ENCODE assay signal across 8 cellular contexts in the genomic region with DNA sequence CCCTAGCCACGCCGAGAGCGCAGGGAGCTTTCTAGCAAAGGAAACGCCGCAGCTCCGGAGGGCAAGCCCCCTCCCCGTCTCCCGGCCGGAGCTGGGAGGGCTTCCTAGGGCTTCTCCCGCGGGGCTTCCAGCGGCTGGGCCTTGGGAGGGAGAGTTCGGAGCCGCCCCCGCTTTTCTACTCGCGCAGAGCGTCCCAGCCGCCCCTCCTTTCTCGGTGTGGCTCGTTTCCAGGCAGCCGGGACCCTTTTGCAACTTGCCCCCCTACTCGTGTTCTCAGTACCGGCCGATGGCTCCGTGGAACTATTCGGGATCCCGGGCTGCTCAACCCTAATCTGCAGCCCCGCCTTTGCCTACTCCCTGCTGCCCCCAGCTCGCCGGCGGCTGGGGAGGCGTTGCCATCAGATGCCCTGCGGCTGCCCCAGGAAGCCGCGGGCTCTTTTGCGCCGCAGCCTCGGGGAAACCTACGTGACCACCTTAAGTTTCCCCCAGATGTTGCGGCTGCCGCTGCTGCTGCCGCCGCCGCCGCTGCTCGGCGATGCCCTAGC. TPM values are rescaled to one million over a fixed set of nuclear protein-coding genes. Genes with fewer than 3 reads are reported as not detected.
A peak's percentile ranks its signal among the peaks of the same experiment; 100 is the strongest.
DNase-seq lines count a peak whose midpoint lies in the region; ATAC-seq, FAIRE-seq and TF ChIP-seq lines count a peak whose summit lies in the region.

No MANE protein-coding gene starts in this region.

- H3K27ac Mint-ChIP-seq in activated T-helper 17 cell treated with anti-CD3 and anti-CD28 coated beads, Interleukin-2, amount 50 U/mL, for 72 hours: peak overlapping the region; percentile 100
- no peak overlapping the region for H3K27ac Mint-ChIP-seq in neural progenitor cell

- no peak for DNase-seq in AG09309 (ENCODE audit: low read depth)
- DNase-seq in GM18507 (ENCODE audit: extremely low spot score, insufficient read length, low read depth): no peak
- peak; percentile 33 for DNase-seq in NCI-H446 treated with DMSO at 0.1 percent for 48 hours (lab: John Stamatoyannopoulos, UW)
- peak; percentile 68 for DNase-seq in fibroblast of villous mesenchyme (ENCODE audit: low read depth)
- DNase-seq in neural progenitor cell (ENCODE audit: low spot score): peak; percentile 87
- peak; percentile 86 to 90 for DNase-seq in aorta

- H3K27ac ChIP-seq in neural progenitor cell: no peak overlapping the region
- H3K27ac ChIP-seq in aorta (ENCODE audit: low read depth in 1 of 2, low read length in 2 of 2): peak overlapping the region; percentile 93 to 97

- H3K9me3 ChIP-seq in neural progenitor cell (ENCODE audit: low read depth) (no peaks in the 10 kb centered on the region), aorta (ENCODE audit: control insufficient read depth, low read length) (no peaks in the 10 kb centered on the region)

- peaks cover 16% of the 10 kb centered on the region for H3K4me1 Mint-ChIP-seq in activated T-helper 17 cell treated with anti-CD3 and anti-CD28 coated beads, Interleukin-2, amount 50 U/mL, for 72 hours
- H3K4me1 Mint-ChIP-seq in neural progenitor cell: peaks cover 26% of the 10 kb centered on the region

- TF ChIP-seq CTCF in AG09309 (IDR thresholded peaks at IDR 0.05; ENCODE audit: control insufficient read depth, insufficient read depth, low read depth, low read length, missing control alignments): no peak
- TF ChIP-seq CTCF in fibroblast of villous mesenchyme (IDR thresholded peaks at IDR 0.05; ENCODE audit: insufficient read depth, low read depth, low read length): peak; percentile 0
- no peak for TF ChIP-seq CTCF in neural progenitor cell (IDR thresholded peaks at IDR 0.05)

- intact Hi-C loops in aorta (cut with DNase I): loop anchor here (1.0 to 10.0 kb wide), 4 partner anchors 66 to 841 kb away; no protein-coding TSS in a partner anchor

- H3K9me3 Mint-ChIP-seq in activated T-helper 17 cell treated with anti-CD3 and anti-CD28 coated beads, Interleukin-2, amount 50 U/mL, for 72 hours: no peaks in the 10 kb centered on the region
- peaks cover 3% of the 10 kb centered on the region for H3K9me3 Mint-ChIP-seq in neural progenitor cell

- H3K4me1 ChIP-seq in neural progenitor cell: peaks cover 4% of the 10 kb centered on the region
- H3K4me1 ChIP-seq in aorta (ENCODE audit: control insufficient read depth in 1 of 2, insufficient read depth in 2 of 2, low read length in 2 of 2): no peaks in the 10 kb centered on the region

- peak overlapping the region; percentile 99 for H3K4me3 Mint-ChIP-seq in activated T-helper 17 cell treated with anti-CD3 and anti-CD28 coated beads, Interleukin-2, amount 50 U/mL, for 72 hours
- H3K4me3 Mint-ChIP-seq in neural progenitor cell: peak overlapping the region; percentile 94

- H3K79me2 ChIP-seq in neural progenitor cell (ENCODE audit: low read depth): peaks cover 5% of the 10 kb centered on the region

- peak; percentile 62 for FAIRE-seq in GM18507 (lab: Jason Lieb, UNC)

- H3F3A ChIP-seq in neural progenitor cell (ENCODE audit: low read depth): peaks cover 32% of the 10 kb centered on the region

- H3K4me2 ChIP-seq in neural progenitor cell: peak overlapping the region; percentile 99

- peaks cover 56% of the 10 kb centered on the region for H3K36me3 Mint-ChIP-seq in activated T-helper 17 cell treated with anti-CD3 and anti-CD28 coated beads, Interleukin-2, amount 50 U/mL, for 72 hours (ENCODE audit: low read depth)
- peaks cover 2% of the 10 kb centered on the region for H3K36me3 Mint-ChIP-seq in neural progenitor cell

- H3K9ac ChIP-seq in neural progenitor cell: no peak overlapping the region

- peaks cover 6% of the 10 kb centered on the region for H4K20me1 ChIP-seq in neural progenitor cell (ENCODE audit: low read depth)

- no peaks in the 10 kb centered on the region for H3K36me3 ChIP-seq in neural progenitor cell
- H3K36me3 ChIP-seq in aorta (ENCODE audit: control insufficient read depth in 1 of 2, insufficient read depth in 2 of 2, low read length in 1 of 2): no peaks in the 10 kb centered on the region

- H3K4me3 ChIP-seq in AG09309 (ENCODE audit: control insufficient read depth, low read depth, low read length) (peak overlapping the region; percentile 81), fibroblast of villous mesenchyme (ENCODE audit: low read depth, low read length) (peak overlapping the region; percentile 82), neural progenitor cell (peak overlapping the region; percentile 87), aorta (ENCODE audit: low read length in 2 of 2) (peak overlapping the region; percentile 29 to 63)

- ATAC-seq in HG02885 (IDR thresholded peaks at IDR 0.05; ENCODE audit: poor library complexity, unreplicated experiment): peak; percentile 28
- ATAC-seq in activated T-helper 17 cell treated with anti-CD3 and anti-CD28 coated beads, Interleukin-2, amount 50 U/mL, for 72 hours (replicated peaks): peak; percentile 19
- peak; percentile 66 for ATAC-seq in aorta (ENCODE audit: low FRiP score)

- peaks cover 5% of the 10 kb centered on the region for H3K27me3 Mint-ChIP-seq in activated T-helper 17 cell treated with anti-CD3 and anti-CD28 coated beads, Interleukin-2, amount 50 U/mL, for 72 hours
- peaks cover 34% of the 10 kb centered on the region for H3K27me3 Mint-ChIP-seq in neural progenitor cell (ENCODE audit: insufficient read depth, low read depth)

- WGBS in aorta, 2 donors: 0% methylated on average over 46 to 48 of the region's 48 CpGs

- peak overlapping the region; percentile 93 for H2AFZ ChIP-seq in neural progenitor cell (replicated peaks)

- H3K27me3 ChIP-seq in neural progenitor cell: peaks cover 49% of the 10 kb centered on the region
- H3K27me3 ChIP-seq in aorta (ENCODE audit: control insufficient read depth in 1 of 2, insufficient read depth in 2 of 2, low read length in 1 of 2): no peaks in the 10 kb centered on the region

RNA-seq across cellular contexts. Expression of gene NR4A2, which starts 1.5 kb away (rescaled TPM):
- 10 to 100 TPM in 1 of 2 donors, 1 to 10 TPM in 1; 1.9 to 11.9 TPM for total RNA-seq in activated T-helper 17 cell treated with anti-CD3 and anti-CD28 coated beads, Interleukin-2, amount 50 U/mL, for 72 hours
- total RNA-seq in fibroblast of villous mesenchyme: 0.32 TPM in 1 of 2 replicates, not detected in the other
- 0.37 and 0.56 TPM in 2 replicates for total RNA-seq in neural progenitor cell (ENCODE audit: low replicate concordance)
- total RNA-seq in aorta: 10 to 100 TPM; 10.4 to 62.0 TPM
- polyA plus RNA-seq in aorta: 10 to 100 TPM in 1 of 2 donors, 1 to 10 TPM in 1; 5.8 to 29.2 TPM

Comparison
In these comparisons a context has a peak if more than half of its experiments do, and no peak if none do; other contexts are left out.
1. DNase-seq: peak in NCI-H446 treated with DMSO at 0.1 percent for 48 hours (single experiment), fibroblast of villous mesenchyme (single experiment), neural progenitor cell (single experiment) and aorta (2 of 2); none in AG09309 (single experiment) and GM18507 (single experiment).
2. Peak in every context shown above with its lines, with median percentiles within 50 percentile points of each other: H3K4me3 ChIP-seq and ATAC-seq.